In genomic region chr7:1251796-1252542, GRCh38 we compare ENCODE assay signal across 19 cellular contexts. TPM values are rescaled to one million over a fixed set of nuclear protein-coding genes. Genes with fewer than 3 reads are reported as not detected.
DNase-seq lines count a peak whose midpoint lies in the region; ATAC-seq, FAIRE-seq and TF ChIP-seq lines count a peak whose summit lies in the region.
"Had no signal": no experiment of that assay in that cellular context is flagged by ENCODE, and none has a peak within 500 bp of the region (broad histone marks: within the 10 kb centered on the region; RNA-seq: fewer than 3 reads in every experiment).

No MANE protein-coding gene starts in this region.

- no peaks in the 10 kb centered on the region for H3K4me1 ChIP-seq in kidney (ENCODE audit: control insufficient read depth in 1 of 2, insufficient read depth in 1 of 2, low read depth in 1 of 2, low read length in 2 of 2)
- H3K4me1 ChIP-seq in psoas muscle: peaks cover 12% of the 10 kb centered on the region
- H3K4me1 ChIP-seq: HAP-1 had no signal

- no peaks in the 10 kb centered on the region for H3K9me3 ChIP-seq in kidney (ENCODE audit: control insufficient read depth in 1 of 2, low read length in 2 of 2)
- no peaks in the 10 kb centered on the region for H3K9me3 ChIP-seq in psoas muscle
- H3K9me3 ChIP-seq: HAP-1 had no signal

- DNase-seq in NCI-H82 (lab: John Stamatoyannopoulos, UW) (peak; percentile 43), NCI-H82 treated with DMSO at 0.1 percent for 48 hours (lab: John Stamatoyannopoulos, UW; ENCODE audit: unreplicated experiment) (no peak), OCI-M1 (lab: John Stamatoyannopoulos, UW) (peak; percentile 17), kidney (peak; percentile 66), psoas muscle (peak; percentile 5 to 28), iPS-NIHi11 (ENCODE audit: low spot score) (no peak), LoVo (ENCODE audit: low spot score) (no peak)
- DNase-seq: C1 segment of cervical spinal cord, COR-L47, DMS53, NCI-H1092 treated with DMSO at 0.1 percent for 48 hours, NCI-H2029 treated with DMSO at 0.1 percent for 48 hours, NCI-H510A, PC-9, Right ventricle myocardium superior had no signal

- WGBS in psoas muscle, 3 donors: 32 to 41% (median 33%) methylated on average over 23 to 25 of the region's 25 CpGs

- H3K27me3 ChIP-seq in psoas muscle (ENCODE audit: insufficient read depth in 3 of 3, low read length in 2 of 3): peaks cover 0 to 91% (median 25%) of the 10 kb centered on the region in 3 donors

- FAIRE-seq in kidney (lab: Jason Lieb, UNC): no peak
- FAIRE-seq: A204.1 had no signal

- TF ChIP-seq CTCF in kidney (IDR thresholded peaks at IDR 0.05; ENCODE audit: borderline replicate concordance, extremely low read depth, insufficient read depth) (no peak), psoas muscle (IDR thresholded peaks at IDR 0.05) (no peak)

- no peaks in the 10 kb centered on the region for H3K36me3 ChIP-seq in kidney (ENCODE audit: control insufficient read depth in 1 of 2, insufficient read depth in 2 of 2, low read length in 2 of 2)
- H3K36me3 ChIP-seq in psoas muscle (ENCODE audit: insufficient read depth in 1 of 2, low read depth in 1 of 2): no peaks in the 10 kb centered on the region
- H3K36me3 ChIP-seq: HAP-1 had no signal

- H3K9ac ChIP-seq in kidney (ENCODE audit: low read length in 2 of 2): no peak overlapping the region

- H3K4me3 ChIP-seq in kidney (ENCODE audit: low read length in 2 of 2) (no peak overlapping the region), psoas muscle (no peak overlapping the region)
- H3K4me3 ChIP-seq: HAP-1, PC-9 had no signal

- H3K27ac ChIP-seq in kidney (ENCODE audit: low read depth in 2 of 2, low read length in 2 of 2) (no peak overlapping the region), psoas muscle (no peak overlapping the region)
- H3K27ac ChIP-seq: PC-9 had no signal

- ATAC-seq in psoas muscle (no peak), GM18867 (IDR thresholded peaks at IDR 0.05; ENCODE audit: unreplicated experiment) (no peak)

- intact Hi-C loops in kidney (cut with DNase I): no loop called here
- intact Hi-C loops in psoas muscle (cut with DNase I): no loop called here

RNA-seq across cellular contexts. Expression of gene UNCX, which starts 19.3 kb away (rescaled TPM):
- total RNA-seq in kidney (2.0 TPM), psoas muscle (not detected)
- polyA plus RNA-seq in kidney (ENCODE audit: insufficient read depth, low read depth, low replicate concordance) (1.4 TPM), psoas muscle (not detected)
- total RNA-seq: HT1080, PC-9, Right ventricle myocardium superior had no signal

Comparison
In these comparisons a context has a peak if more than half of its experiments do, and no peak if none do; other contexts are left out.
1. DNase-seq: peak in NCI-H82 (single experiment), OCI-M1 (single experiment), kidney (single experiment) and psoas muscle (2 of 2); none in NCI-H82 treated with DMSO at 0.1 percent for 48 hours (single experiment), iPS-NIHi11 (single experiment) and LoVo (single experiment).